In genomic region chr5:124628251-124628650, GRCh38 we compare ENCODE assay signal across 15 cellular contexts.
DNase-seq lines count a peak whose midpoint lies in the region; ATAC-seq and TF ChIP-seq lines count a peak whose summit lies in the region.
"Had no signal": no experiment of that assay in that cellular context is flagged by ENCODE, and none has a peak within 500 bp of the region (broad histone marks: within the 10 kb centered on the region; RNA-seq: fewer than 3 reads in every experiment).

No MANE protein-coding gene starts in this region.

- H3K27me3 Mint-ChIP-seq in nephron progenitor cell (ENCODE audit: low read depth, poor library complexity): no peaks in the 10 kb centered on the region

- H3K4me3 ChIP-seq in ACC112 (ENCODE audit: low read depth, low read length) (no peak overlapping the region), ascending aorta (no peak overlapping the region)
- H3K4me3 ChIP-seq: mucosa of descending colon, psoas muscle had no signal

- ATAC-seq in HG03045 (IDR thresholded peaks at IDR 0.05; ENCODE audit: unreplicated experiment): no peak
- no peak for ATAC-seq in GM21529 (IDR thresholded peaks at IDR 0.05; ENCODE audit: unreplicated experiment)

- DNase-seq in HT1080 (ENCODE audit: low read depth): peak; percentile 21
- no peak for DNase-seq in nephron progenitor cell
- DNase-seq in NCI-H510A (lab: John Stamatoyannopoulos, UW): no peak
- DNase-seq in ascending aorta (ENCODE audit: low spot score in 2 of 2): no peak
- DNase-seq: activated CD4-positive, alpha-beta T cell treated with anti-CD3 and anti-CD28 coated beads for 48 hours; activated T-cell treated with anti-CD3 and anti-CD28 coated beads for 4 hours; DMS 273 treated with DMSO at 0.1 percent for 48 hours; mucosa of descending colon; NCI-H1092 had no signal

- peaks cover 68% of the 10 kb centered on the region for H3K4me1 Mint-ChIP-seq in nephron progenitor cell

- peak overlapping the region; percentile 51; the same call in 1 of the 2 replicates for H3K27ac ChIP-seq in ACC112 (ENCODE audit: low read depth, low read length)
- peak overlapping the region; percentile 49 for H3K27ac ChIP-seq in cingulate gyrus (ENCODE audit: low read depth, low read length)
- no peak overlapping the region for H3K27ac ChIP-seq in ascending aorta
- H3K27ac ChIP-seq: psoas muscle had no signal

- no peak overlapping the region for H3K4me3 Mint-ChIP-seq in nephron progenitor cell
- H3K4me3 Mint-ChIP-seq: activated naive CD8-positive, alpha-beta T cell had no signal

- H3K4me1 ChIP-seq in ACC112 (ENCODE audit: control insufficient read depth, insufficient read depth, low read length, unreplicated experiment) (peaks cover 41% of the 10 kb centered on the region), ascending aorta (no peaks in the 10 kb centered on the region)
- H3K4me1 ChIP-seq: psoas muscle had no signal

- H3K27ac Mint-ChIP-seq in nephron progenitor cell: peak overlapping the region; percentile 96
- H3K27ac Mint-ChIP-seq: activated naive CD8-positive, alpha-beta T cell had no signal

- H3K27me3 ChIP-seq in ACC112 (ENCODE audit: insufficient read depth, low read length) (no peaks in the 10 kb centered on the region), ascending aorta (no peaks in the 10 kb centered on the region)

- H2AFZ ChIP-seq in ACC112 (ENCODE audit: low read length, unreplicated experiment): no peak overlapping the region

- no peaks in the 10 kb centered on the region for H3K9me3 ChIP-seq in ascending aorta
- H3K9me3 ChIP-seq: mucosa of descending colon, psoas muscle had no signal

- peaks cover 5% of the 10 kb centered on the region for H3K9me3 Mint-ChIP-seq in nephron progenitor cell

- peaks cover 40% of the 10 kb centered on the region for H3K36me3 Mint-ChIP-seq in nephron progenitor cell (ENCODE audit: low read depth)
- H3K36me3 Mint-ChIP-seq: activated naive CD8-positive, alpha-beta T cell had no signal

- intact Hi-C loops in ascending aorta (cut with DNase I): no loop called here

- H3K79me2 ChIP-seq in ACC112 (ENCODE audit: control insufficient read depth, insufficient read depth, low read length, unreplicated experiment): no peaks in the 10 kb centered on the region

- TF ChIP-seq CTCF in nephron progenitor cell (IDR thresholded peaks at IDR 0.05) (no peak), ascending aorta (IDR thresholded peaks at IDR 0.05) (no peak)

- no peaks in the 10 kb centered on the region for H3K36me3 ChIP-seq in ACC112 (ENCODE audit: insufficient read depth, low read length)
- no peaks in the 10 kb centered on the region for H3K36me3 ChIP-seq in ascending aorta

Comparison
In these comparisons a context has a peak if more than half of its experiments do, and no peak if none do; other contexts are left out.
1. H3K27ac ChIP-seq: peak in ACC112 (single experiment) and cingulate gyrus (single experiment); none in ascending aorta (0 of 2).